8 cellular contexts compared by ENCODE assay signal in the genomic region with DNA sequence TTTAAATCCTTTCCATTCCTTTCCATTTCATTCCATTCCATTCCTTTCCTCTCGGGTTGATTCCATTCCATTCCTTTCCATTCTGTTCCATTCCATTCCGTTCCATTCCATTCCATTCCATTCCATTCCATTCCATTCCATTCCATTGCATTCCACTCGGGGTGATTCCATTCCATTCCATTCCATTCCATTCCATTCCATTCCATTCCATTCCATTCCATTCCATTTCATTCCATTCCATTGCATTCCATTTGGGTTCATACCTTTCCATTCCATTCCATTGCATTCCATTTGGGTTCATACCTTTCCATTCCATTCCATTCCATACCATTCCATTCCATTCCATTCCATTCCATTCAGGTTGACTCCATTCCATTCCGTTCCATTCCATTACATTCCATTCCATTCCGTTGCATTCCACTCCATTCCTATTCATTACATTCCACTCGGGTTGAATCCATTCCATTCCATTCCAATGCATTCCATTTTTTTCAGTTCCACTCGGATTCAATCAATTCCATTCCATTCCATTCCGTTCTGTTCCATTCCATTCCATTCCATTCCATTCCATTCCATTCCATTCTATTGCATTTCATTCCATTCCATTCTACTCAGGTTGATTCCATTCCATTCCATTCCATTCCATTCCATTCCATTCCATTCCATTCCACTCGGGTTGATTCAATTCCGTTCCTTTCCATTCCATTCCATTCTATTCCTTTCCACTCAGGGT.
DNase-seq lines count a peak whose midpoint lies in the region; ATAC-seq and TF ChIP-seq lines count a peak whose summit lies in the region.
"Not testable (repeated sequence)": the region's sequence is repeated elsewhere in the genome, so short reads cannot be mapped to it uniquely, and the experiment has no call there.

No MANE protein-coding gene starts in this region.

- not testable (repeated sequence) for H3K27me3 ChIP-seq in RWPE2 (ENCODE audit: insufficient read depth, poor library complexity, severe bottlenecking); gastroesophageal sphincter; lung (ENCODE audit: control insufficient read depth, insufficient read depth); psoas muscle (ENCODE audit: insufficient read depth in 3 of 3, low read length in 2 of 3); upper lobe of right lung

- H3K36me3 ChIP-seq in RWPE2 (ENCODE audit: low read depth); gastroesophageal sphincter; lung (ENCODE audit: control insufficient read depth in 2 of 2, insufficient read depth in 2 of 2, low read length in 2 of 2); psoas muscle (ENCODE audit: insufficient read depth in 1 of 2, low read depth in 1 of 2); upper lobe of right lung: not testable (repeated sequence)

- H3K4me3 ChIP-seq in RWPE2 (ENCODE audit: severe bottlenecking); choroid plexus epithelial cell (ENCODE audit: low read depth, low read length); gastroesophageal sphincter; lung; psoas muscle; upper lobe of right lung: not testable (repeated sequence)
- peak overlapping the region; percentile 0; the same call in 1 of the 2 replicates for H3K4me3 ChIP-seq in iPS-18c (ENCODE audit: insufficient read depth, low read depth, low read length)

- WGBS in gastroesophageal sphincter (ENCODE audit: low coverage in 1 of 2), 2 donors: 40 to 44% methylated on average over 10 of the region's 10 CpGs
- WGBS in lung, 2 donors: 49 to 53% methylated on average over 10 of the region's 10 CpGs
- WGBS in psoas muscle, 3 donors: 48 to 53% (median 50%) methylated on average over 10 of the region's 10 CpGs

- intact Hi-C loops in psoas muscle (cut with DNase I); upper lobe of right lung (cut with DNase I): not testable (repeated sequence)

- not testable (repeated sequence) for H3K9me3 ChIP-seq in RWPE2 (ENCODE audit: severe bottlenecking)
- H3K9me3 ChIP-seq in gastroesophageal sphincter (peaks cover 0 to 47% (median 0%) of the 10 kb centered on the region in 3 donors), iPS-18c (ENCODE audit: control insufficient read depth, insufficient read depth, low read length) (peaks cover 80% of the 10 kb centered on the region), lung (ENCODE audit: control insufficient read depth in 2 of 2, insufficient read depth in 1 of 2, low read length in 1 of 2) (peaks cover 14 to 42% of the 10 kb centered on the region in 2 donors), psoas muscle (peaks cover 16% of the 10 kb centered on the region), upper lobe of right lung (peaks cover 26% of the 10 kb centered on the region)

- ATAC-seq in RWPE2 (ENCODE audit: low read depth) (0 out of 3 replicates have a peak, but pooled peaks have one; percentile 21), gastroesophageal sphincter (peak; percentile 22), lung (ENCODE audit: insufficient read depth, low FRiP score) (peak; percentile 7), psoas muscle (peak; percentile 31 to 43 (median 37)), upper lobe of right lung (peak; percentile 40)

- not testable (repeated sequence) for H3K27ac ChIP-seq in RWPE2 (ENCODE audit: poor library complexity, severe bottlenecking); gastroesophageal sphincter; lung (ENCODE audit: low read depth in 1 of 2, low read length in 1 of 2); psoas muscle; upper lobe of right lung

- H3K4me1 ChIP-seq in RWPE2 (ENCODE audit: insufficient read depth, poor library complexity, severe bottlenecking); gastroesophageal sphincter; lung (ENCODE audit: control insufficient read depth in 2 of 2, insufficient read depth in 2 of 2, low read length in 2 of 2); psoas muscle; upper lobe of right lung: not testable (repeated sequence)

- not testable (repeated sequence) for TF ChIP-seq EP300 in gastroesophageal sphincter (IDR thresholded peaks at IDR 0.05)

- TF ChIP-seq POLR2A in gastroesophageal sphincter (IDR thresholded peaks at IDR 0.05): not testable (repeated sequence)

- DNase-seq in HT-29 (ENCODE audit: low spot score): peak; percentile 1
- not testable (repeated sequence) for DNase-seq in RWPE2 (ENCODE audit: low spot score); lung (ENCODE audit: low spot score); psoas muscle; upper lobe of right lung
- DNase-seq in choroid plexus epithelial cell (ENCODE audit: low read depth): peak; percentile 5

- not testable (repeated sequence) for TF ChIP-seq CTCF in RWPE2 (IDR thresholded peaks at IDR 0.05; ENCODE audit: poor library complexity, severe bottlenecking); choroid plexus epithelial cell (conservative IDR thresholded peaks at IDR 0.05; ENCODE audit: low read depth, low read length); gastroesophageal sphincter (IDR thresholded peaks at IDR 0.05); lung (IDR thresholded peaks at IDR 0.05; ENCODE audit: control extremely low read depth, extremely low read depth); psoas muscle (IDR thresholded peaks at IDR 0.05); upper lobe of right lung (IDR thresholded peaks at IDR 0.05)
